ENCODE assay signal across 30 cellular contexts in genomic region chr17:55555772-55556171, GRCh38. TPM values are rescaled to one million over a fixed set of nuclear protein-coding genes. Genes with fewer than 3 reads are reported as not detected.
"Had no signal": no experiment of that assay in that cellular context is flagged by ENCODE, and none has a peak within 500 bp of the region (broad histone marks: within the 10 kb centered on the region; RNA-seq: fewer than 3 reads in every experiment).

No MANE protein-coding gene starts in this region.

- H3K9me3 ChIP-seq: esophagus squamous epithelium, lower lobe of right lung, neutrophil, testis, tibial artery, upper lobe of left lung had no signal

- H3K9ac ChIP-seq: parathyroid adenoma had no signal

- H3K27ac ChIP-seq: coronary artery, esophagus squamous epithelium, lower lobe of right lung, neutrophil, parathyroid adenoma, testis, tibial artery, upper lobe of left lung had no signal

- H3K4me3 Mint-ChIP-seq: immature natural killer cell, natural killer cell had no signal

- H3K4me1 Mint-ChIP-seq: immature natural killer cell, natural killer cell had no signal

- H3K36me3 ChIP-seq: esophagus squamous epithelium, lower lobe of right lung, neutrophil, tibial artery, upper lobe of left lung had no signal

- H3K36me3 Mint-ChIP-seq: immature natural killer cell, natural killer cell had no signal

- H3K4me1 ChIP-seq: esophagus squamous epithelium, lower lobe of right lung, parathyroid adenoma, testis, tibial artery, upper lobe of left lung had no signal

- H3K27ac Mint-ChIP-seq: immature natural killer cell, natural killer cell, progenitor cell of endocrine pancreas had no signal

- H3K9me3 Mint-ChIP-seq: immature natural killer cell, natural killer cell had no signal

- H3K27me3 Mint-ChIP-seq: progenitor cell of endocrine pancreas had no signal

- H3K4me3 ChIP-seq: coronary artery, esophagus squamous epithelium, lower lobe of right lung, smooth muscle cell, testis, tibial artery, upper lobe of left lung had no signal

- H3K27me3 ChIP-seq: esophagus squamous epithelium, neutrophil, testis, tibial artery, upper lobe of left lung had no signal

- DNase-seq: dermis blood vessel endothelial cell; effector memory CD4-positive, alpha-beta T cell; erythroblast; esophagus squamous epithelium; foreskin melanocyte; glutamatergic neuron; hypothalamus; immature natural killer cell; islet precursor cell; left ventricle myocardium superior; lower lobe of right lung; natural killer cell; stimulated activated CD4-positive, alpha-beta T cell treated with anti-CD3 and anti-CD28 coated beads, Interleukin-12 subunit alpha, Interleukin-12 subunit beta, amount 100 ng/mL, for 4 hours; stimulated activated CD4-positive, alpha-beta T cell treated with anti-CD3 and anti-CD28 coated beads, Interleukin-1b, Interleukin-23, amount 100 ng/mL, for 48 hours; stimulated activated CD4-positive, alpha-beta T cell treated with anti-CD3 and anti-CD28 coated beads, Interleukin-4, amount 100 ng/mL, for 1 hour; stimulated activated CD8-positive, alpha-beta memory T cell treated with anti-CD3 and anti-CD28 coated beads, Interleukin-4, amount 100 ng/mL, for 48 hours; stimulated activated naive CD8-positive, alpha-beta T cell treated with anti-CD3 and anti-CD28 coated beads, Interleukin-15, Interleukin-2, amounts not matched to agents 100 U/mL and 50 U/mL, for 24 hours; substantia nigra; testis; tibial artery had no signal

- ATAC-seq: left ventricle myocardium superior; lower lobe of right lung; natural killer cell; sciatic nerve; stimulated activated naive CD8-positive, alpha-beta T cell treated with anti-CD3 and anti-CD28 coated beads, Interleukin-15, Interleukin-2, amounts not matched to agents 100 U/mL and 50 U/mL, for 24 hours had no signal

RNA-seq across cellular contexts. Expression of gene SMIM36, which starts 44.5 kb away (rescaled TPM):
- total RNA-seq: dermis blood vessel endothelial cell, esophagus squamous epithelium, left ventricle myocardium superior, lower lobe of right lung, mononuclear cell, natural killer cell, osteoblast, progenitor cell of endocrine pancreas, sciatic nerve, smooth muscle cell, upper lobe of left lung had no signal
- polyA plus RNA-seq: immature natural killer cell, neural cell, smooth muscle cell had no signal
